In genomic region chr1:240100351-240100750, GRCh38 we compare ENCODE assay signal across 23 cellular contexts. TPM values are rescaled to one million over a fixed set of nuclear protein-coding genes. Genes with fewer than 3 reads are reported as not detected.
DNase-seq lines count a peak whose midpoint lies in the region; ATAC-seq and TF ChIP-seq lines count a peak whose summit lies in the region.
"Had no signal": no experiment of that assay in that cellular context is flagged by ENCODE, and none has a peak within 500 bp of the region (broad histone marks: within the 10 kb centered on the region; RNA-seq: fewer than 3 reads in every experiment).

No MANE protein-coding gene starts in this region.

- intact Hi-C loops in dorsolateral prefrontal cortex (cut with DNase I) = no loop called here

- H3K9me3 ChIP-seq in neuron (ENCODE audit: low read length) = no peaks in the 10 kb centered on the region
- H3K9me3 ChIP-seq: ascending aorta, Caco-2, esophagus muscularis mucosa, heart right ventricle, neutrophil, right atrium auricular region had no signal

- H3K4me1 ChIP-seq in neuron (ENCODE audit: insufficient read depth, low read length) = peaks cover 50% of the 10 kb centered on the region
- H3K4me1 ChIP-seq: ascending aorta, Caco-2, esophagus muscularis mucosa, heart right ventricle, right atrium auricular region had no signal

- ATAC-seq in HG02885 (IDR thresholded peaks at IDR 0.05; ENCODE audit: poor library complexity, unreplicated experiment) = no peak
- ATAC-seq: heart right ventricle; stimulated activated naive CD8-positive, alpha-beta T cell treated with anti-CD3 and anti-CD28 coated beads, Interleukin-15, amount 100 ng/mL, for 72 hours had no signal

- H3K4me3 ChIP-seq in dorsolateral prefrontal cortex (peak overlapping the region in 50 of 59 donors; percentile 1 to 81 (median 32)), neuron (ENCODE audit: low read length) (peak overlapping the region; percentile 6)
- H3K4me3 ChIP-seq: ascending aorta, esophagus muscularis mucosa, heart right ventricle, right atrium auricular region had no signal

- H3K27ac ChIP-seq in dorsolateral prefrontal cortex = peak overlapping the region in 54 of 59 donors; percentile 2 to 84 (median 68)
- H3K27ac ChIP-seq: ascending aorta, esophagus muscularis mucosa, heart right ventricle, neutrophil, right atrium auricular region had no signal

- H3K36me3 ChIP-seq in neuron (ENCODE audit: insufficient read depth, low read length) = peaks cover 39% of the 10 kb centered on the region
- H3K36me3 ChIP-seq: ascending aorta, esophagus muscularis mucosa, heart right ventricle, neutrophil, right atrium auricular region had no signal

- TF ChIP-seq CTCF in dorsolateral prefrontal cortex (IDR thresholded peaks at IDR 0.05 in 54 of 56, conservative IDR thresholded peaks at IDR 0.05 in 2 of 56; ENCODE audit: low read depth in 1 of 56, partially characterized antibody in 56 of 56) = no peak

- DNase-seq in AG08395 (ENCODE audit: low spot score) = peak; percentile 79
- peak; percentile 59 for DNase-seq in LHCN-M2 (ENCODE audit: low read depth)
- no peak for DNase-seq in dorsolateral prefrontal cortex
- DNase-seq in NCI-H1105 treated with DMSO at 0.1 percent for 48 hours (lab: John Stamatoyannopoulos, UW) = no peak
- DNase-seq in iPS-NIHi11 (ENCODE audit: low spot score) = no peak
- no peak for DNase-seq in activated CD4-positive, alpha-beta T cell treated with anti-CD3 and anti-CD28 coated beads for 1 hour
- DNase-seq: activated CD4-positive, alpha-beta T cell treated with anti-CD3 and anti-CD28 coated beads for 4 hours; activated CD8-positive, alpha-beta memory T cell treated with anti-CD3 and anti-CD28 coated beads, Interleukin-2, amount 50 U/mL, for 4 hours; activated gamma-delta T cell; Caco-2; GDM1; heart right ventricle; mesendoderm; NCI-H1048; OCI-M1; stimulated activated naive CD8-positive, alpha-beta T cell treated with anti-CD3 and anti-CD28 coated beads, Interleukin-15, amount 100 ng/mL, for 72 hours had no signal

- no peak overlapping the region for H2AFZ ChIP-seq in neuron (ENCODE audit: low read depth, low read length)

- no peaks in the 10 kb centered on the region for H3K27me3 ChIP-seq in dorsolateral prefrontal cortex
- H3K27me3 ChIP-seq in neuron (ENCODE audit: insufficient read depth, low read length) = no peaks in the 10 kb centered on the region
- H3K27me3 ChIP-seq: ascending aorta, right atrium auricular region had no signal

RNA-seq across cellular contexts. Expression of gene FMN2, which starts 8.7 kb away (rescaled TPM):
- total RNA-seq in LHCN-M2 (2014; rRNA removed) (14.8 and 34.0 TPM in 2 replicates), dorsolateral prefrontal cortex (100 to 1,000 TPM in 119 of 120 experiments, 10 to 100 TPM in 1; 79.2 to 266 (median 177) TPM)
- polyA plus RNA-seq in LHCN-M2 (2012) = 40.7 TPM
- total RNA-seq: ascending aorta, Caco-2 had no signal
- polyA plus RNA-seq: keratinocyte had no signal

Comparison
In these comparisons a context has a peak if more than half of its experiments do, and no peak if none do; other contexts are left out.
1. DNase-seq: peak in AG08395 (single experiment) and LHCN-M2 (single experiment); none in dorsolateral prefrontal cortex (0 of 10), NCI-H1105 treated with DMSO at 0.1 percent for 48 hours (single experiment), iPS-NIHi11 (single experiment) and activated CD4-positive, alpha-beta T cell treated with anti-CD3 and anti-CD28 coated beads for 1 hour (single experiment).